8 cellular contexts compared by ENCODE assay signal in genomic region chr10:33334170-33334838, GRCh38. TPM values are rescaled to one million over a fixed set of nuclear protein-coding genes. Genes with fewer than 3 reads are reported as not detected.
DNase-seq lines count a peak whose midpoint lies in the region; ATAC-seq and TF ChIP-seq lines count a peak whose summit lies in the region.

Gene NRP1 (minus strand): TSS chr10:33334667. CDS start chr10:33334382, 285 bp downstream.

- H3K9me3 ChIP-seq in SJSA1 (replicated peaks) (no peaks in the 10 kb centered on the region), liver (ENCODE audit: control insufficient read depth in 4 of 4, low read length in 3 of 4) (no peaks in the 10 kb centered on the region), stomach smooth muscle (ENCODE audit: control insufficient read depth in 2 of 2, low read length in 2 of 2) (no peaks in the 10 kb centered on the region)

- H3K36me3 ChIP-seq in SJSA1 (peaks cover 45% of the 10 kb centered on the region), liver (ENCODE audit: control insufficient read depth in 4 of 4, insufficient read depth in 3 of 4, low read depth in 1 of 4, low read length in 3 of 4) (peaks cover 0 to 7% (median 4%) of the 10 kb centered on the region in 4 donors), stomach smooth muscle (ENCODE audit: control insufficient read depth in 2 of 2, insufficient read depth in 2 of 2, low read length in 2 of 2) (peaks cover 0 to 4% of the 10 kb centered on the region in 2 donors)

- H3K9ac ChIP-seq in liver (ENCODE audit: low read depth in 1 of 2, low read length in 2 of 2) (peak within 1 kb of the TSS; percentile 95 to 98), stomach smooth muscle (ENCODE audit: low read length in 2 of 2) (peak within 1 kb of the TSS; percentile 63 to 79)

- H3K4me1 ChIP-seq in SJSA1 (replicated peaks) (peaks cover 44% of the 10 kb centered on the region), liver (ENCODE audit: control insufficient read depth in 4 of 4, insufficient read depth in 4 of 4, low read length in 3 of 4) (peaks cover 2 to 53% (median 25%) of the 10 kb centered on the region in 4 donors), stomach smooth muscle (ENCODE audit: control insufficient read depth, insufficient read depth, low read length) (peaks cover 29% of the 10 kb centered on the region)

- H3K4me3 ChIP-seq in AG10803 (ENCODE audit: low read length) (peak within 1 kb of the TSS; percentile 94), SJSA1 (peak within 1 kb of the TSS; percentile 81), liver (ENCODE audit: low read depth in 1 of 3, low read length in 3 of 3) (peak within 1 kb of the TSS; percentile 92 to 99 (median 93)), stomach smooth muscle (ENCODE audit: low read length in 2 of 2) (peak within 1 kb of the TSS; percentile 77 to 85)

- WGBS in liver, result under 1% methylated on average over 48 of the region's 48 CpGs

- no peak for TF ChIP-seq CTCF in AG10803 (conservative IDR thresholded peaks at IDR 0.05; ENCODE audit: low read length)
- no peak for TF ChIP-seq CTCF in liver (IDR thresholded peaks at IDR 0.05; ENCODE audit: low read depth, low read length, missing input control)

- no peak for DNase-seq in AG10803 (ENCODE audit: low read depth)
- DNase-seq in SJSA1 (ENCODE audit: low read depth in 1 of 2, low spot score in 2 of 2), result peak; percentile 49 to 73
- peak; percentile 29 for DNase-seq in dedifferentiated amniotic fluid mesenchymal stem cell (ENCODE audit: extremely low spot score)
- DNase-seq in NCI-H2196 (lab: John Stamatoyannopoulos, UW; ENCODE audit: unreplicated experiment), result no peak

- H3K27me3 ChIP-seq in SJSA1 (replicated peaks) (no peaks in the 10 kb centered on the region), liver (ENCODE audit: control insufficient read depth in 4 of 4, insufficient read depth in 4 of 4, low read length in 3 of 4) (no peaks in the 10 kb centered on the region), stomach smooth muscle (ENCODE audit: control insufficient read depth in 1 of 2, insufficient read depth in 2 of 2, low read length in 2 of 2) (no peaks in the 10 kb centered on the region)

- no peak for TF ChIP-seq RAD21 in liver (IDR thresholded peaks at IDR 0.05)

- H3K27ac ChIP-seq in SJSA1 (peak within 1 kb of the TSS; percentile 91), liver (ENCODE audit: low read depth in 1 of 2, low read length in 2 of 2) (peak within 1 kb of the TSS; percentile 92 to 98), stomach smooth muscle (ENCODE audit: low read length) (peak within 1 kb of the TSS; percentile 72)

- ATAC-seq in GM18868 (IDR thresholded peaks at IDR 0.05; ENCODE audit: unreplicated experiment) (peak; percentile 18), HG03139 (IDR thresholded peaks at IDR 0.05; ENCODE audit: unreplicated experiment) (no peak)

TF ChIP-seq in liver, 16 proteins besides CTCF, POLR2A, EP300 and RAD21:
- TF ChIP-seq MAX (IDR thresholded peaks at IDR 0.05) (no peak), TAF1 (conservative IDR thresholded peaks at IDR 0.05) (peak; percentile 51), JUND (IDR thresholded peaks at IDR 0.05) (no peak)
- TF ChIP-seq, protein P1, sequence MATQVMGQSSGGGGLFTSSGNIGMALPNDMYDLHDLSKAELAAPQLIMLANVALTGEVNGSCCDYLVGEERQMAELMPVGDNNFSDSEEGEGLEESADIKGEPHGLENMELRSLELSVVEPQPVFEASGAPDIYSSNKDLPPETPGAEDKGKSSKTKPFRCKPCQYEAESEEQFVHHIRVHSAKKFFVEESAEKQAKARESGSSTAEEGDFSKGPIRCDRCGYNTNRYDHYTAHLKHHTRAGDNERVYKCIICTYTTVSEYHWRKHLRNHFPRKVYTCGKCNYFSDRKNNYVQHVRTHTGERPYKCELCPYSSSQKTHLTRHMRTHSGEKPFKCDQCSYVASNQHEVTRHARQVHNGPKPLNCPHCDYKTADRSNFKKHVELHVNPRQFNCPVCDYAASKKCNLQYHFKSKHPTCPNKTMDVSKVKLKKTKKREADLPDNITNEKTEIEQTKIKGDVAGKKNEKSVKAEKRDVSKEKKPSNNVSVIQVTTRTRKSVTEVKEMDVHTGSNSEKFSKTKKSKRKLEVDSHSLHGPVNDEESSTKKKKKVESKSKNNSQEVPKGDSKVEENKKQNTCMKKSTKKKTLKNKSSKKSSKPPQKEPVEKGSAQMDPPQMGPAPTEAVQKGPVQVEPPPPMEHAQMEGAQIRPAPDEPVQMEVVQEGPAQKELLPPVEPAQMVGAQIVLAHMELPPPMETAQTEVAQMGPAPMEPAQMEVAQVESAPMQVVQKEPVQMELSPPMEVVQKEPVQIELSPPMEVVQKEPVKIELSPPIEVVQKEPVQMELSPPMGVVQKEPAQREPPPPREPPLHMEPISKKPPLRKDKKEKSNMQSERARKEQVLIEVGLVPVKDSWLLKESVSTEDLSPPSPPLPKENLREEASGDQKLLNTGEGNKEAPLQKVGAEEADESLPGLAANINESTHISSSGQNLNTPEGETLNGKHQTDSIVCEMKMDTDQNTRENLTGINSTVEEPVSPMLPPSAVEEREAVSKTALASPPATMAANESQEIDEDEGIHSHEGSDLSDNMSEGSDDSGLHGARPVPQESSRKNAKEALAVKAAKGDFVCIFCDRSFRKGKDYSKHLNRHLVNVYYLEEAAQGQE (IDR thresholded peaks at IDR 0.05), result peak; percentile 8

RNA-seq across cellular contexts. Expression of gene NRP1, which starts in this region (rescaled TPM):
- 63.0 and 85.9 TPM in 2 replicates for total RNA-seq in SJSA1 (2014; rRNA removed; shearing (Covaris generic))
- 10 to 100 TPM; 55.0 to 55.6 TPM for total RNA-seq in liver
- polyA plus RNA-seq in liver, result 10 to 100 TPM; 14.6 to 20.6 TPM

Comparison
In these comparisons a context has a peak if more than half of its experiments do, and no peak if none do; other contexts are left out.
1. DNase-seq: peak in SJSA1 (2 of 2) and dedifferentiated amniotic fluid mesenchymal stem cell (single experiment); none in AG10803 (single experiment) and NCI-H2196 (single experiment).
2. Peak in every context shown above with its lines, with median percentiles within 50 percentile points of each other: H3K4me3 ChIP-seq and H3K27ac ChIP-seq.